8 cellular contexts compared by ENCODE assay signal in genomic region chr20:1895674-1896496, GRCh38. TPM values are rescaled to one million over a fixed set of nuclear protein-coding genes. Genes with fewer than 3 reads are reported as not detected.
A peak's percentile ranks its signal among the peaks of the same experiment; 100 is the strongest.
DNase-seq lines count a peak whose midpoint lies in the region; ATAC-seq and TF ChIP-seq lines count a peak whose summit lies in the region.

No MANE protein-coding gene starts in this region.

- 7 to 11% methylated on average over 20 of the region's 24 CpGs for WGBS in mesodermal cell (ENCODE audit: insufficient coverage in 2 of 2), 2 experiments
- WGBS in aorta, 2 donors, result 28 to 31% methylated on average over 19 to 24 of the region's 24 CpGs

- no peaks in the 10 kb centered on the region for H3K36me3 ChIP-seq in BJ (ENCODE audit: control insufficient read depth, insufficient read depth, low read length)
- H3K36me3 ChIP-seq in mesodermal cell (ENCODE audit: control insufficient read depth, insufficient read depth, low read length), result no peaks in the 10 kb centered on the region
- no peaks in the 10 kb centered on the region for H3K36me3 ChIP-seq in aorta (ENCODE audit: control insufficient read depth in 1 of 2, insufficient read depth in 2 of 2, low read length in 1 of 2)

- ATAC-seq in aorta (ENCODE audit: low FRiP score) (peak; percentile 16), GM21367 (IDR thresholded peaks at IDR 0.05; ENCODE audit: unreplicated experiment) (no peak)

- H3K9me3 ChIP-seq in mesodermal cell (ENCODE audit: control insufficient read depth, low read length), result no peaks in the 10 kb centered on the region
- no peaks in the 10 kb centered on the region for H3K9me3 ChIP-seq in aorta (ENCODE audit: control insufficient read depth, low read length)

- H3K4me1 ChIP-seq in mesodermal cell (ENCODE audit: control insufficient read depth, insufficient read depth, low read length, poor library complexity, severe bottlenecking) (peaks cover 21% of the 10 kb centered on the region), aorta (ENCODE audit: control insufficient read depth in 1 of 2, insufficient read depth in 2 of 2, low read length in 2 of 2) (peaks cover 0 to 4% of the 10 kb centered on the region in 2 donors)

- intact Hi-C loops in dorsolateral prefrontal cortex (cut with DNase I) (loop anchor here (1.0 to 10.0 kb wide), 4 partner anchors 41 to 431 kb away; partner anchors contain the start of gene NSFL1C (in 1 of the 2)), aorta (cut with DNase I) (loop anchor here (2.0 to 5.0 kb wide), 4 partner anchors 36 to 206 kb away; partner anchors contain the start of gene STK35 (in 1 of the 2))

- H3K4me3 ChIP-seq in BJ (ENCODE audit: low read depth, low read length) (peak overlapping the region; percentile 81), dorsolateral prefrontal cortex (peak overlapping the region; percentile 58 to 98 (median 84)), mesodermal cell (ENCODE audit: extremely low read depth, insufficient read depth, low read length, poor library complexity, severe bottlenecking) (peak overlapping the region; percentile 53), aorta (ENCODE audit: low read length in 2 of 2) (peak overlapping the region; percentile 67 to 92)

- CTCF ChIA-PET in BJ (lab: Yijun Ruan, JAX), result interaction anchor here (0.6 to 1.6 kb wide), 4 partner anchors 12 to 93 kb away, joined by 3 to 4 read pairs (median 4); no protein-coding TSS in a partner anchor

- H3K27me3 ChIP-seq in BJ (ENCODE audit: control insufficient read depth, insufficient read depth, low read length) (no peaks in the 10 kb centered on the region), dorsolateral prefrontal cortex (no peaks in the 10 kb centered on the region), aorta (ENCODE audit: control insufficient read depth in 1 of 2, insufficient read depth in 2 of 2, low read length in 1 of 2) (no peaks in the 10 kb centered on the region)

- POLR2A ChIA-PET in BJ (lab: Charles Lee), result no interaction called here

- DNase-seq in BJ (ENCODE audit: low read depth) (no peak), MV-4-11 (lab: John Stamatoyannopoulos, UW) (peak; percentile 13), dorsolateral prefrontal cortex (no peak), aorta (peak in 1 of 2 donors; percentile 67), T-helper 1 cell (no peak)
- DNase-seq in stimulated activated CD4-positive, alpha-beta T cell treated with anti-CD3 and anti-CD28 coated beads, Interleukin-2, amount 100 ng/mL, for 48 hours, result no peak

- TF ChIP-seq CTCF in BJ (IDR thresholded peaks at IDR 0.05; ENCODE audit: insufficient read depth, low read depth, low read length), result no peak
- TF ChIP-seq CTCF in dorsolateral prefrontal cortex (IDR thresholded peaks at IDR 0.05 in 54 of 56, conservative IDR thresholded peaks at IDR 0.05 in 2 of 56; ENCODE audit: low read depth in 1 of 56, partially characterized antibody in 56 of 56), result no peak

- H3K27ac ChIP-seq in dorsolateral prefrontal cortex, result peak overlapping the region; percentile 57 to 100 (median 99)
- H3K27ac ChIP-seq in mesodermal cell (ENCODE audit: low read depth, low read length, severe bottlenecking), result no peak overlapping the region
- peak overlapping the region in 1 of 2 donors; percentile 74 for H3K27ac ChIP-seq in aorta (ENCODE audit: low read depth in 1 of 2, low read length in 2 of 2)

RNA-seq across cellular contexts. Expression of gene SIRPA, which starts 0.7 kb away (rescaled TPM):
- 23.2 and 34.1 TPM in 2 replicates for polyA plus RNA-seq in BJ (2011; rRNA removed)
- polyA minus RNA-seq in BJ (2011; rRNA and poly(A)+ RNA removed), result 20.0 and 27.7 TPM in 2 replicates
- 100 to 1,000 TPM; 164 to 389 (median 265) TPM for total RNA-seq in dorsolateral prefrontal cortex
- 16.3 TPM for polyA plus RNA-seq in mesodermal cell (2013, experiment 1 of 2)
- 14.4 TPM for polyA plus RNA-seq in mesodermal cell (2013, experiment 2 of 2)
- 10 to 100 TPM; 41.4 to 62.9 TPM for total RNA-seq in aorta
- polyA plus RNA-seq in aorta, result 10 to 100 TPM; 14.8 to 15.3 TPM
